ENCODE assay signal across 8 cellular contexts in genomic region chr18:12327510-12328178, GRCh38. TPM values are rescaled to one million over a fixed set of nuclear protein-coding genes. Genes with fewer than 3 reads are reported as not detected.
DNase-seq lines count a peak whose midpoint lies in the region; ATAC-seq and TF ChIP-seq lines count a peak whose summit lies in the region.

No MANE protein-coding gene starts in this region.

- no peak overlapping the region for H3K4me3 ChIP-seq in parathyroid adenoma (ENCODE audit: low read depth, low read length)
- no peak overlapping the region for H3K4me3 ChIP-seq in upper lobe of left lung

- peak; percentile 78 to 83 for ATAC-seq in upper lobe of left lung (ENCODE audit: low FRiP score in 2 of 2)

- no peaks in the 10 kb centered on the region for H3K27me3 ChIP-seq in parathyroid adenoma (ENCODE audit: control insufficient read depth, insufficient read depth, low read length)
- H3K27me3 ChIP-seq in upper lobe of left lung: no peaks in the 10 kb centered on the region

- no peak overlapping the region for H3K9ac ChIP-seq in parathyroid adenoma

- no peaks in the 10 kb centered on the region for H3K36me3 ChIP-seq in parathyroid adenoma (ENCODE audit: control insufficient read depth, insufficient read depth, low read length)
- peaks cover 14 to 89% (median 48%) of the 10 kb centered on the region in 4 donors for H3K36me3 ChIP-seq in upper lobe of left lung

- TF ChIP-seq EP300 in upper lobe of left lung (IDR thresholded peaks at IDR 0.05): no peak

- no peaks in the 10 kb centered on the region for H3K9me3 ChIP-seq in parathyroid adenoma (ENCODE audit: control insufficient read depth, low read length)
- H3K9me3 ChIP-seq in upper lobe of left lung: no peaks in the 10 kb centered on the region

- H3K27ac ChIP-seq in parathyroid adenoma (no peak overlapping the region), upper lobe of left lung (no peak overlapping the region)

- TF ChIP-seq POLR2A in upper lobe of left lung (IDR thresholded peaks at IDR 0.05): no peak

- 52 to 67% methylated on average over 5 to 11 of the region's 11 CpGs for WGBS in upper lobe of left lung, 2 donors

- no peak overlapping the region for H3K4me2 ChIP-seq in parathyroid adenoma (ENCODE audit: low read length)

- peak; percentile 32 to 44 for DNase-seq in NOMO-1 (lab: John Stamatoyannopoulos, UW; ENCODE audit: unreplicated experiment in 2 of 2)
- no peak for DNase-seq in NOMO-1 treated with dmso at 0.1 percent for 144 hours (lab: John Stamatoyannopoulos, UW; ENCODE audit: unreplicated experiment)
- peak; percentile 73 for DNase-seq in HK-2 (ENCODE audit: unreplicated experiment)
- peak; percentile 64 for DNase-seq in RPMI7951 (ENCODE audit: low read depth)
- peak; percentile 37 for DNase-seq in activated T-helper 1 cell treated with Interleukin-2 at 50 U/mL for 16 hours (ENCODE audit: low read depth)
- DNase-seq in foreskin melanocyte: peak; percentile 49
- peak in 1 of 2 donors; percentile 76 for DNase-seq in upper lobe of left lung

- no peaks in the 10 kb centered on the region for H3K4me1 ChIP-seq in parathyroid adenoma
- peaks cover 0 to 6% (median 0%) of the 10 kb centered on the region in 4 donors for H3K4me1 ChIP-seq in upper lobe of left lung

- peak; percentile 67 for TF ChIP-seq CTCF in parathyroid adenoma (IDR thresholded peaks at IDR 0.05)
- peak; percentile 61 to 78 (median 64) for TF ChIP-seq CTCF in upper lobe of left lung (IDR thresholded peaks at IDR 0.05)

- H2AFZ ChIP-seq in parathyroid adenoma: no peak overlapping the region

- no peaks in the 10 kb centered on the region for H3K79me2 ChIP-seq in parathyroid adenoma

RNA-seq across cellular contexts. Expression of gene TUBB6, which starts 19.6 kb away (rescaled TPM):
- 522 and 588 TPM in 2 replicates for total RNA-seq in RPMI7951 (2014; rRNA removed; shearing (Covaris generic))
- total RNA-seq in upper lobe of left lung: 100 to 1,000 TPM in 4 of 6 donors, 10 to 100 TPM in 2; 89.1 to 380 (median 157) TPM

RNA-seq across cellular contexts. Expression of gene AFG3L2, which starts 49.4 kb away (rescaled TPM):
- total RNA-seq in RPMI7951 (2014; rRNA removed; shearing (Covaris generic)): 29.2 and 35.7 TPM in 2 replicates
- total RNA-seq in upper lobe of left lung: 10 to 100 TPM; 31.3 to 55.6 (median 38.3) TPM
